In the genomic region with DNA sequence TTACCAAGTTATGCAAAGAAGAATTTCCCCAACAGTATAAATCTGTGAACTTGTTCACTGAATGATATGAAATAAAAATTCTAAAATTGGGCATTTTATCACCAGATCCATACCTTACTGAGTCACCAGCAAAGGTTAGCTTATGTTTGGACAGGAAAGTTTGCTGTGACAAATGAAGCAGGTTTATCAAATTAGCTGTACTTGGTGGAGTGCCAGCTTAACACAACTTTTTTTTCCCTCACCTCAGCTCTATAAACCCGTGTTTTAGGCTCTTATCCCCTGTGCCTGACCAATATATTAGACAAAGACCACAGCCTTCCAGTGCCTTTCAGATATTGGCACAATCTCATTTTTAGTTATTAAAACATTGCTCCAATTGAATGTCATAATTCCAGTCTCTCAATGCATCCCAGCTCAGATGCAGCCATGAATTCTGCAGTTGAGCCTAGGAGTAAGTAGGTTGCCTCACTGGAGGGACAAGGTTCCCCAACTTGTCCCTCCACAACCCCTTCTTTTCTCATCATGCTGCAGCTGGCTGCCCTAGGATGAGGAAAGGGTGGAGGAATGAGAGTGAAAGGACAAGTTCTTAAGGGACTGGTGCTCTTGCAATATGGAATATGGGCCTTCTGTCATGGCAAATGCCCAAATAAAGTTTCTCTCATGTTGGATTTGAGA, we compare ENCODE assay signal across 18 cellular contexts. TPM values are rescaled to one million over a fixed set of nuclear protein-coding genes. Genes with fewer than 3 reads are reported as not detected.
DNase-seq lines count a peak whose midpoint lies in the region; ATAC-seq and TF ChIP-seq lines count a peak whose summit lies in the region.
"Had no signal": no experiment of that assay in that cellular context is flagged by ENCODE, and none has a peak within 500 bp of the region (broad histone marks: within the 10 kb centered on the region; RNA-seq: fewer than 3 reads in every experiment).

No MANE protein-coding gene starts in this region.

- intact Hi-C loops in left cardiac atrium (cut with DNase I) (no loop called here), left ventricle myocardium inferior (cut with micrococcal nuclease) (no loop called here), dorsolateral prefrontal cortex (cut with DNase I) (no loop called here), posterior cingulate gyrus (cut with DNase I) (no loop called here)

- H3K27me3 ChIP-seq in left ventricle myocardium inferior (ENCODE audit: low read depth) = no peaks in the 10 kb centered on the region
- no peaks in the 10 kb centered on the region for H3K27me3 ChIP-seq in dorsolateral prefrontal cortex
- H3K27me3 ChIP-seq: spleen had no signal

- TF ChIP-seq CTCF in left ventricle myocardium inferior (IDR thresholded peaks at IDR 0.05; ENCODE audit: borderline replicate concordance) = no peak
- TF ChIP-seq CTCF in chondrocyte (IDR thresholded peaks at IDR 0.05) = no peak
- TF ChIP-seq CTCF in nephron (IDR thresholded peaks at IDR 0.05; ENCODE audit: unreplicated experiment in 3 of 3) = no peak
- no peak for TF ChIP-seq CTCF in dorsolateral prefrontal cortex (IDR thresholded peaks at IDR 0.05 in 54 of 56, conservative IDR thresholded peaks at IDR 0.05 in 2 of 56; ENCODE audit: low read depth in 1 of 56, partially characterized antibody in 56 of 56)

- H3K9me3 Mint-ChIP-seq in chondrocyte (ENCODE audit: low read depth) (peaks cover 19% of the 10 kb centered on the region), nephron (peaks cover 18% of the 10 kb centered on the region)
- H3K9me3 Mint-ChIP-seq in stimulated activated effector memory CD8-positive, alpha-beta T cell treated with anti-CD3 and anti-CD28 coated beads, Interleukin-12 subunit alpha, Interleukin-12 subunit beta, amount 100 ng/mL, for 72 hours = peaks cover 15% of the 10 kb centered on the region
- H3K9me3 Mint-ChIP-seq: dendritic cell treated with granulocyte-macrophage colony-stimulating factor and Interleukin-4, amounts not matched to agents 40 ng/mL and 50 ng/mL, for 4 days had no signal

- H3K27ac ChIP-seq in left ventricle myocardium inferior (replicated peaks) = no peak overlapping the region
- no peak overlapping the region for H3K27ac ChIP-seq in dorsolateral prefrontal cortex
- H3K27ac ChIP-seq: spleen had no signal

- peaks cover 5% of the 10 kb centered on the region for H3K36me3 Mint-ChIP-seq in chondrocyte (ENCODE audit: low read depth)
- no peaks in the 10 kb centered on the region for H3K36me3 Mint-ChIP-seq in nephron (ENCODE audit: low read depth)
- H3K36me3 Mint-ChIP-seq in stimulated activated effector memory CD8-positive, alpha-beta T cell treated with anti-CD3 and anti-CD28 coated beads, Interleukin-12 subunit alpha, Interleukin-12 subunit beta, amount 100 ng/mL, for 72 hours = no peaks in the 10 kb centered on the region
- H3K36me3 Mint-ChIP-seq: memory B cell had no signal

- H3K27me3 Mint-ChIP-seq in chondrocyte (ENCODE audit: low read depth) = no peaks in the 10 kb centered on the region
- no peaks in the 10 kb centered on the region for H3K27me3 Mint-ChIP-seq in nephron (ENCODE audit: low read depth)
- H3K27me3 Mint-ChIP-seq: dendritic cell treated with granulocyte-macrophage colony-stimulating factor and Interleukin-4, amounts not matched to agents 40 ng/mL and 50 ng/mL, for 4 days; memory B cell; stimulated activated naive CD8-positive, alpha-beta T cell treated with anti-CD3 and anti-CD28 coated beads, Interleukin-15, amount 100 ng/mL, for 72 hours had no signal

- H3K4me3 ChIP-seq in left ventricle myocardium inferior (no peak overlapping the region), dorsolateral prefrontal cortex (no peak overlapping the region)
- H3K4me3 ChIP-seq: spleen had no signal

- peaks cover 30% of the 10 kb centered on the region for H3K4me1 Mint-ChIP-seq in chondrocyte (ENCODE audit: low read depth)
- peaks cover 26% of the 10 kb centered on the region for H3K4me1 Mint-ChIP-seq in nephron
- no peaks in the 10 kb centered on the region for H3K4me1 Mint-ChIP-seq in stimulated activated effector memory CD8-positive, alpha-beta T cell treated with anti-CD3 and anti-CD28 coated beads, Interleukin-12 subunit alpha, Interleukin-12 subunit beta, amount 100 ng/mL, for 72 hours
- H3K4me1 Mint-ChIP-seq: memory B cell; stimulated activated naive CD8-positive, alpha-beta T cell treated with anti-CD3 and anti-CD28 coated beads, Interleukin-15, amount 100 ng/mL, for 72 hours had no signal

- no peaks in the 10 kb centered on the region for H3K36me3 ChIP-seq in left ventricle myocardium inferior
- H3K36me3 ChIP-seq: spleen had no signal

- H3K27ac Mint-ChIP-seq in chondrocyte (ENCODE audit: unreplicated experiment) (peak overlapping the region; percentile 86), nephron (peak overlapping the region; percentile 50 to 85 (median 75))
- H3K27ac Mint-ChIP-seq in stimulated activated effector memory CD8-positive, alpha-beta T cell treated with anti-CD3 and anti-CD28 coated beads, Interleukin-12 subunit alpha, Interleukin-12 subunit beta, amount 100 ng/mL, for 72 hours = no peak overlapping the region
- H3K27ac Mint-ChIP-seq: activated CD8-positive, alpha-beta T cell treated with anti-CD3 and anti-CD28 coated beads, Interleukin-2, amount 10 ng/mL, durations not matched to agents 7 days and 5 days; dendritic cell treated with granulocyte-macrophage colony-stimulating factor and Interleukin-4, amounts not matched to agents 40 ng/mL and 50 ng/mL, for 4 days; memory B cell had no signal

- ATAC-seq in left cardiac atrium = peak; percentile 17 to 85
- ATAC-seq in stimulated activated effector memory CD8-positive, alpha-beta T cell treated with anti-CD3 and anti-CD28 coated beads, Interleukin-12 subunit alpha, Interleukin-12 subunit beta, amount 100 ng/mL, for 72 hours = no peak
- ATAC-seq: activated CD8-positive, alpha-beta T cell treated with anti-CD3 and anti-CD28 coated beads, Interleukin-2, amount 10 ng/mL, durations not matched to agents 7 days and 5 days; stimulated activated naive CD8-positive, alpha-beta T cell treated with anti-CD3 and anti-CD28 coated beads, Interleukin-15, amount 100 ng/mL, for 72 hours had no signal

- H3K4me3 Mint-ChIP-seq in chondrocyte (ENCODE audit: unreplicated experiment) (no peak overlapping the region), nephron (no peak overlapping the region)
- H3K4me3 Mint-ChIP-seq in stimulated activated effector memory CD8-positive, alpha-beta T cell treated with anti-CD3 and anti-CD28 coated beads, Interleukin-12 subunit alpha, Interleukin-12 subunit beta, amount 100 ng/mL, for 72 hours = no peak overlapping the region
- H3K4me3 Mint-ChIP-seq: activated CD8-positive, alpha-beta T cell treated with anti-CD3 and anti-CD28 coated beads, Interleukin-2, amount 10 ng/mL, durations not matched to agents 7 days and 5 days; dendritic cell treated with granulocyte-macrophage colony-stimulating factor and Interleukin-4, amounts not matched to agents 40 ng/mL and 50 ng/mL, for 4 days; memory B cell; stimulated activated naive CD8-positive, alpha-beta T cell treated with anti-CD3 and anti-CD28 coated beads, Interleukin-15, amount 100 ng/mL, for 72 hours had no signal

- peaks cover 18% of the 10 kb centered on the region for H3K9me3 ChIP-seq in left ventricle myocardium inferior (replicated peaks)

- no peak for DNase-seq in left cardiac atrium
- no peak for DNase-seq in left ventricle myocardium inferior
- DNase-seq in chondrocyte (ENCODE audit: low spot score) = no peak
- DNase-seq in dorsolateral prefrontal cortex = no peak
- DNase-seq in posterior cingulate gyrus = no peak
- DNase-seq in ureter (ENCODE audit: low spot score) = no peak
- DNase-seq in stimulated activated effector memory CD8-positive, alpha-beta T cell treated with anti-CD3 and anti-CD28 coated beads, Interleukin-12 subunit alpha, Interleukin-12 subunit beta, amount 100 ng/mL, for 72 hours (ENCODE audit: low spot score in 2 of 2) = no peak
- DNase-seq: 8988T; activated CD8-positive, alpha-beta T cell treated with anti-CD3 and anti-CD28 coated beads, Interleukin-2, amount 10 ng/mL, durations not matched to agents 7 days and 5 days; DND-41; H7; NK-92 treated with Interleukin-12 subunit alpha and Interleukin-12 subunit beta, amount 100 ng/mL, for 24 hours; occipital lobe; spleen; stimulated activated naive CD8-positive, alpha-beta T cell treated with anti-CD3 and anti-CD28 coated beads, Interleukin-15, amount 100 ng/mL, for 72 hours had no signal

- H3K4me1 ChIP-seq in left ventricle myocardium inferior = peaks cover 14% of the 10 kb centered on the region

RNA-seq across cellular contexts. Expression of a gene that starts 27.0 kb away (rescaled TPM):
- 10 to 100 TPM; 16.5 to 18.5 TPM for total RNA-seq in left cardiac atrium
- total RNA-seq in left ventricle myocardium inferior = 12.9 TPM
- 70.0 to 131 TPM (median 70.9 TPM) in 3 replicates for total RNA-seq in chondrocyte
- 10 to 100 TPM in 89 of 120 experiments, 1 to 10 TPM in 31; 6.2 to 17.8 (median 11.3) TPM for total RNA-seq in dorsolateral prefrontal cortex
- 13.8 TPM for total RNA-seq in ureter
- total RNA-seq: activated CD8-positive, alpha-beta T cell treated with anti-CD3 and anti-CD28 coated beads, Interleukin-2, amount 10 ng/mL, durations not matched to agents 7 days and 5 days had no signal
